8 cellular contexts compared by ENCODE assay signal in genomic region chr4:26860157-26860921, GRCh38. TPM values are rescaled to one million over a fixed set of nuclear protein-coding genes. Genes with fewer than 3 reads are reported as not detected.
DNase-seq lines count a peak whose midpoint lies in the region; TF ChIP-seq lines count a peak whose summit lies in the region.

STIM2 (plus strand) TSS chr4:26860841.

- H3K27ac ChIP-seq in MM.1S (ENCODE audit: low read length) (peak within 1 kb of the TSS; percentile 67; the same call in 1 of the 2 replicates), neural cell (ENCODE audit: low read length) (peak within 1 kb of the TSS; percentile 82), stomach (peak within 1 kb of the TSS; percentile 92 to 98 (median 97))

- H3K9ac ChIP-seq in MM.1S (ENCODE audit: low read length) (peak within 1 kb of the TSS; percentile 57), neural cell (ENCODE audit: low read length) (peak within 1 kb of the TSS; percentile 80)

- DNase-seq in GDM1 (lab: John Stamatoyannopoulos, UW): peak; percentile 97
- peak; percentile 95 to 97 for DNase-seq in HAP-1 (ENCODE audit: low spot score in 2 of 2)
- peak; percentile 97 for DNase-seq in MM.1S
- peak; percentile 63 for DNase-seq in SIG-M5 (lab: John Stamatoyannopoulos, UW)
- peak; percentile 97 for DNase-seq in activated gamma-delta T cell (lab: John Stamatoyannopoulos, UW)
- DNase-seq in fibroblast of the conjunctiva (ENCODE audit: low read depth): peak; percentile 94
- peak; percentile 97 for DNase-seq in stomach

- H3K79me2 ChIP-seq in MM.1S (ENCODE audit: low read length): peaks cover 50% of the 10 kb centered on the region
- peaks cover 29% of the 10 kb centered on the region for H3K79me2 ChIP-seq in neural cell (replicated peaks; ENCODE audit: insufficient read depth, low read length)

- H3K9me2 ChIP-seq in MM.1S (replicated peaks; ENCODE audit: insufficient read depth, low read length): no peaks in the 10 kb centered on the region
- no peaks in the 10 kb centered on the region for H3K9me2 ChIP-seq in neural cell (ENCODE audit: insufficient read depth, low read length)

- H3K4me3 ChIP-seq in HAP-1 (peak within 1 kb of the TSS; percentile 58), MM.1S (ENCODE audit: low read length) (peak within 1 kb of the TSS; percentile 92), neural cell (ENCODE audit: low read length) (peak within 1 kb of the TSS; percentile 75), stomach (peak within 1 kb of the TSS; percentile 78 to 93 (median 80))

- in situ Hi-C loops in HAP-1 (cut with MboI; ENCODE audit: low sequenced_read_pairs): no loop called here

- TF ChIP-seq EP300 in neural cell (conservative IDR thresholded peaks at IDR 0.05; ENCODE audit: poor library complexity, severe bottlenecking): peak; percentile 11
- no peak for TF ChIP-seq EP300 in stomach (IDR thresholded peaks at IDR 0.05)

- H3F3A ChIP-seq in MM.1S (ENCODE audit: insufficient read depth, low read length) (peaks cover 37% of the 10 kb centered on the region), neural cell (ENCODE audit: insufficient read depth, low read length, poor library complexity, severe bottlenecking) (no peaks in the 10 kb centered on the region)

- H2AFZ ChIP-seq in MM.1S (ENCODE audit: low read length): peak within 1 kb of the TSS; percentile 90
- peak within 1 kb of the TSS; percentile 62 for H2AFZ ChIP-seq in neural cell (ENCODE audit: low read depth, low read length)

- H3K36me3 ChIP-seq in HAP-1 (replicated peaks): no peaks in the 10 kb centered on the region
- no peaks in the 10 kb centered on the region for H3K36me3 ChIP-seq in MM.1S (replicated peaks; ENCODE audit: insufficient read depth, low read length)
- no peaks in the 10 kb centered on the region for H3K36me3 ChIP-seq in neural cell (ENCODE audit: insufficient read depth, low read length)
- H3K36me3 ChIP-seq in stomach: no peaks in the 10 kb centered on the region

- H3K4me2 ChIP-seq in MM.1S (ENCODE audit: low read depth, low read length) (peak within 1 kb of the TSS; percentile 98), neural cell (ENCODE audit: low read length) (peak within 1 kb of the TSS; percentile 92)

- H3K4me1 ChIP-seq in HAP-1 (peaks cover 37% of the 10 kb centered on the region), MM.1S (ENCODE audit: low read length) (peaks cover 23% of the 10 kb centered on the region), stomach (peaks cover 22 to 60% (median 44%) of the 10 kb centered on the region in 4 donors)

- H4K20me1 ChIP-seq in MM.1S (ENCODE audit: insufficient read depth, low read length) (no peaks in the 10 kb centered on the region), neural cell (ENCODE audit: insufficient read depth) (no peaks in the 10 kb centered on the region)

- peak; percentile 53 for TF ChIP-seq RAD21 in neural cell (conservative IDR thresholded peaks at IDR 0.05)

- no peaks in the 10 kb centered on the region for H3K27me3 ChIP-seq in HAP-1 (ENCODE audit: low read depth)
- no peaks in the 10 kb centered on the region for H3K27me3 ChIP-seq in MM.1S (replicated peaks; ENCODE audit: insufficient read depth, low read length)
- no peaks in the 10 kb centered on the region for H3K27me3 ChIP-seq in neural cell (ENCODE audit: insufficient read depth, low read depth, low read length)
- H3K27me3 ChIP-seq in stomach: no peaks in the 10 kb centered on the region

- TF ChIP-seq CTCF in MM.1S (IDR thresholded peaks at IDR 0.05; ENCODE audit: low read length): peak; percentile 34
- TF ChIP-seq CTCF in neural cell (IDR thresholded peaks at IDR 0.05; ENCODE audit: poor library complexity, severe bottlenecking): peak; percentile 72
- TF ChIP-seq CTCF in stomach (IDR thresholded peaks at IDR 0.05): peak in 5 of 7 experiments; percentile 10 to 61 (median 24)

- intact Hi-C loops in stomach (cut with DNase I; ENCODE audit: low total_unique reads): no loop called here

- no peaks in the 10 kb centered on the region for H3K9me3 ChIP-seq in HAP-1
- no peaks in the 10 kb centered on the region for H3K9me3 ChIP-seq in MM.1S (replicated peaks; ENCODE audit: insufficient read depth, low read length)
- H3K9me3 ChIP-seq in neural cell (ENCODE audit: low read length): no peaks in the 10 kb centered on the region
- no peaks in the 10 kb centered on the region for H3K9me3 ChIP-seq in stomach

- TF ChIP-seq POLR2A in stomach (IDR thresholded peaks at IDR 0.05): peak in 2 of 4 donors; percentile 70 to 78

- 0 to 1% (median 1%) methylated on average over 51 to 74 of the region's 74 CpGs for WGBS in stomach, 5 donors

TF ChIP-seq in neural cell, 6 proteins besides CTCF, POLR2A, EP300 and RAD21:
- TF ChIP-seq SMC3 (conservative IDR thresholded peaks at IDR 0.05; ENCODE audit: poor library complexity) (peak; percentile 49), REST (IDR thresholded peaks at IDR 0.05; ENCODE audit: borderline replicate concordance) (no peak), MXI1 (conservative IDR thresholded peaks at IDR 0.05; ENCODE audit: poor library complexity, severe bottlenecking) (peak; percentile 32), EZH2 (IDR thresholded peaks at IDR 0.05; ENCODE audit: borderline replicate concordance, insufficient read depth, low read length, poor library complexity, severe bottlenecking) (no peak), POLR2AphosphoS5 (IDR thresholded peaks at IDR 0.05) (peak; percentile 64), TAF1 (IDR thresholded peaks at IDR 0.05; ENCODE audit: low read depth) (no peak)

RNA-seq across cellular contexts. Expression of gene STIM2, which starts in this region (rescaled TPM):
- 16.9 and 25.3 TPM in 2 replicates for polyA plus RNA-seq in neural cell
- polyA minus RNA-seq in neural cell: 33.7 and 37.7 TPM in 2 replicates
- total RNA-seq in stomach: 10 to 100 TPM; 19.8 to 32.7 (median 28.1) TPM
- polyA plus RNA-seq in stomach: 1 to 10 TPM; 4.4 to 8.9 (median 6.4) TPM

Comparison
In these comparisons a context has a peak if more than half of its experiments do, and no peak if none do; other contexts are left out.
1. Peak in every context shown above with its lines: DNase-seq, H3K4me3 ChIP-seq and H3K27ac ChIP-seq.